1 cellular context compared by ENCODE assay signal in the genomic region with DNA sequence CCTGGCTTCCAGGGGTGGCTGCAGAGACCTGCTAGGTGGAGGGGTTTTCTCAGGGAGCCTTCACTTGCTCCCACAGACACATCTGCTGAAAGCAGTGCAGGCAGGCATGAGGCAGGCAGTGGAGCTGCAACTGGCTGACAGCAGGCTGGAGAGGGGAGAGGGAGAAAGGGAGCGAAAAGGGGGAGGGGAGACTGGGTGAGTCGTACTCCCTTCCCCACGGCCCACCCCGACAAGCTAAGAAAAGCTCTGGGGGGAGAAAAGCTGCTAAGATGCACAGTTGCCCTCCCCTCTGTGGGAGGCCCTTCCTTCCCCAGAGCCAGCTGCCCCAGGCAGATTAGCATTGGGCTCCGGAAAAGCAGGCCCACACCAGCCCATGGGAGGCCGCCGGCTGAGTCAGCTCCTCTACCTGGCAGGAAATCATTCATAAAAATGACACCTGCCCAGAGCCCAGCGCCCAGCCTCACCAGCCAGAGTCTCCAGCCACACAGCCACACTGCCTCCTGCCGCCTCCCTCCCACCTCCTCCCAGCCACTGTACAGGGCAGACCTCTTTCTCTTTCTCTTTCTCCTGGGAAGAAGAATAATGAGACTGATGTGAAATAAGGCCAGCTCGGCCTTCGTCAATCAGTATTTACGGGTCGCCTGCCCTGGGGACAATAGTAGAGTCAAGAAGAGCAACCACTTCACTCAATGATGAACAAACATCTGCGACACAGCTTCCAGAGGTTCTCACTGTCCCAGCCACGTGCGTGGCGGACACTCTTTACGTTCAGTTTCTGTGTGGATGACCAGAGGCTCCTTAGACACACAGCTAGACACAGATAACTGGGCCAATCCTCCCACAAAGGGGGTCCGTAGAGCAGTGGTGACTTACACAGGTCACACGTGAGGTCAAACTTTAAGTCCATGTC.
TF ChIP-seq lines count a peak whose summit lies in the region.

No MANE protein-coding gene starts in this region.

TF ChIP-seq in GM23338, 12 proteins besides CTCF, POLR2A, EP300 and RAD21 (continued from another document):
- no peak for TF ChIP-seq EZH2 (IDR thresholded peaks at IDR 0.05; ENCODE audit: low read depth, unreplicated experiment)
- TF ChIP-seq, protein P1, sequence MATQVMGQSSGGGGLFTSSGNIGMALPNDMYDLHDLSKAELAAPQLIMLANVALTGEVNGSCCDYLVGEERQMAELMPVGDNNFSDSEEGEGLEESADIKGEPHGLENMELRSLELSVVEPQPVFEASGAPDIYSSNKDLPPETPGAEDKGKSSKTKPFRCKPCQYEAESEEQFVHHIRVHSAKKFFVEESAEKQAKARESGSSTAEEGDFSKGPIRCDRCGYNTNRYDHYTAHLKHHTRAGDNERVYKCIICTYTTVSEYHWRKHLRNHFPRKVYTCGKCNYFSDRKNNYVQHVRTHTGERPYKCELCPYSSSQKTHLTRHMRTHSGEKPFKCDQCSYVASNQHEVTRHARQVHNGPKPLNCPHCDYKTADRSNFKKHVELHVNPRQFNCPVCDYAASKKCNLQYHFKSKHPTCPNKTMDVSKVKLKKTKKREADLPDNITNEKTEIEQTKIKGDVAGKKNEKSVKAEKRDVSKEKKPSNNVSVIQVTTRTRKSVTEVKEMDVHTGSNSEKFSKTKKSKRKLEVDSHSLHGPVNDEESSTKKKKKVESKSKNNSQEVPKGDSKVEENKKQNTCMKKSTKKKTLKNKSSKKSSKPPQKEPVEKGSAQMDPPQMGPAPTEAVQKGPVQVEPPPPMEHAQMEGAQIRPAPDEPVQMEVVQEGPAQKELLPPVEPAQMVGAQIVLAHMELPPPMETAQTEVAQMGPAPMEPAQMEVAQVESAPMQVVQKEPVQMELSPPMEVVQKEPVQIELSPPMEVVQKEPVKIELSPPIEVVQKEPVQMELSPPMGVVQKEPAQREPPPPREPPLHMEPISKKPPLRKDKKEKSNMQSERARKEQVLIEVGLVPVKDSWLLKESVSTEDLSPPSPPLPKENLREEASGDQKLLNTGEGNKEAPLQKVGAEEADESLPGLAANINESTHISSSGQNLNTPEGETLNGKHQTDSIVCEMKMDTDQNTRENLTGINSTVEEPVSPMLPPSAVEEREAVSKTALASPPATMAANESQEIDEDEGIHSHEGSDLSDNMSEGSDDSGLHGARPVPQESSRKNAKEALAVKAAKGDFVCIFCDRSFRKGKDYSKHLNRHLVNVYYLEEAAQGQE (IDR thresholded peaks at IDR 0.05; ENCODE audit: unreplicated experiment) = no peak
